ENCODE assay signal across 1 cellular context in genomic region chr6:52726741-52727535, GRCh38.
TF ChIP-seq lines count a peak whose summit lies in the region.

No MANE protein-coding gene starts in this region.

TF ChIP-seq in WTC11, 78 proteins besides CTCF, POLR2A, EP300 and RAD21 (continued from another document):
- no peak for TF ChIP-seq ZNF425 (CRISPR knock-in tag; conservative IDR thresholded peaks at IDR 0.05)
- no peak for TF ChIP-seq ATF6 (CRISPR knock-in tag; IDR thresholded peaks at IDR 0.05)
